ENCODE assay signal across 26 cellular contexts in the genomic region with DNA sequence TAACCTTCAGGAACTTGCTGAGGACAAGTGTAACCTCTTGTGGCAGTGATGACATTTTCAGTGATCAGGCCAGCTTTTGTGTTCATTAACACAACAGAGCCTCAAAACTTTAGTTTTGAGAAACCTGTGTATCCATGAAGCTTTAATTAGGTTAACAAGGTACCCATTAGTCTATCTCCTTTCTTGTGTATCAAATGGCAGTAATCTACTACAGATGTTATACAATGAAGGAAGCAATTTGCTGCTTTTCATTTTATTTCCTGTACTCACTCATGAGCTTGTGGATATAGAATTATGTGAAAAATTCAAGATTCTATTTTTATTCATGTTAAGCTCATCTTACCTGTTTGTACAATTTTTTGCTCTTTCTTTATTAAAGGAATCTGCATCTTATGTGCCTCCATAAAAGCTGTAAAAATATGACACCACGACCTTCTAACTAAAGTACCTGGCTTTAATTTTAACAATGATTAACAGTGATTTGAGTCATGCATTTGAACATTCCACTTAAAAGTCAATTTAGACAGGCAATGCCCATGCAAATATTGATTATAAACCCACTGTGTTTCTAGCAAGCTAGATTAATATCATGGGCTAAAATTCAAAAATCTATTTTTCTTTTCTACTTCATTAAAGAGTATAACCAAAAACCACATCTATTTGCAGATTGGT.
"Had no signal": no experiment of that assay in that cellular context is flagged by ENCODE, and none has a peak within 500 bp of the region (broad histone marks: within the 10 kb centered on the region; RNA-seq: fewer than 3 reads in every experiment).

No MANE protein-coding gene starts in this region.

- H3K4me3 Mint-ChIP-seq: activated CD4-positive, alpha-beta memory T cell treated with anti-CD3 and anti-CD28 coated beads, Interleukin-2, amount 10 ng/mL, durations not matched to agents 7 days and 5 days; activated naive CD4-positive, alpha-beta T cell treated with anti-CD3 and anti-CD28 coated beads for 36 hours; activated naive CD8-positive, alpha-beta T cell; activated T-helper 17 cell treated with anti-CD3 and anti-CD28 coated beads, Interleukin-2, amount 50 U/mL, for 72 hours; T-cell had no signal

- H3K4me1 Mint-ChIP-seq: activated CD4-positive, alpha-beta memory T cell treated with anti-CD3 and anti-CD28 coated beads, Interleukin-2, amount 10 ng/mL, durations not matched to agents 7 days and 5 days; activated T-helper 17 cell treated with anti-CD3 and anti-CD28 coated beads, Interleukin-2, amount 50 U/mL, for 72 hours; T-cell had no signal

- H3K27me3 Mint-ChIP-seq: activated CD4-positive, alpha-beta memory T cell treated with anti-CD3 and anti-CD28 coated beads, Interleukin-2, amount 10 ng/mL, durations not matched to agents 7 days and 5 days; activated naive CD8-positive, alpha-beta T cell; activated T-helper 17 cell treated with anti-CD3 and anti-CD28 coated beads, Interleukin-2, amount 50 U/mL, for 72 hours; T-cell had no signal

- H3K36me3 Mint-ChIP-seq: activated naive CD8-positive, alpha-beta T cell; T-cell had no signal

- H3K27ac ChIP-seq: brain microvascular endothelial cell, cardiac muscle cell, SJSA1, VCaP had no signal

- H3K27ac Mint-ChIP-seq: activated CD4-positive, alpha-beta memory T cell treated with anti-CD3 and anti-CD28 coated beads, Interleukin-2, amount 10 ng/mL, durations not matched to agents 7 days and 5 days; activated naive CD4-positive, alpha-beta T cell treated with anti-CD3 and anti-CD28 coated beads for 36 hours; activated naive CD8-positive, alpha-beta T cell; activated T-helper 17 cell treated with anti-CD3 and anti-CD28 coated beads, Interleukin-2, amount 50 U/mL, for 72 hours; T-cell had no signal

- H3K27me3 ChIP-seq: brain microvascular endothelial cell, cardiac muscle cell, SJSA1 had no signal

- H3K9me3 Mint-ChIP-seq: activated naive CD4-positive, alpha-beta T cell treated with anti-CD3 and anti-CD28 coated beads for 36 hours had no signal

- H3K9me3 ChIP-seq: SJSA1 had no signal

- ATAC-seq: activated T-helper 17 cell treated with anti-CD3 and anti-CD28 coated beads, Interleukin-2, amount 50 U/mL, for 72 hours; T-cell had no signal

- H3K36me3 ChIP-seq: brain microvascular endothelial cell, cardiac muscle cell, SJSA1 had no signal

- DNase-seq: activated CD4-positive, alpha-beta memory T cell treated with anti-CD3 and anti-CD28 coated beads, Interleukin-2, amount 10 ng/mL, durations not matched to agents 7 days and 5 days; activated CD4-positive, alpha-beta T cell treated with anti-CD3 and anti-CD28 coated beads, Interleukin-2, amount 50 U/mL, for 1 hour; activated CD4-positive, CD25-positive, alpha-beta regulatory T cell; activated gamma-delta T cell; activated naive CD4-positive, alpha-beta T cell treated with anti-CD3 and anti-CD28 coated beads for 36 hours; activated T-cell treated with anti-CD3 and anti-CD28 coated beads for 4 hours; activated T-cell treated with anti-CD3 and anti-CD28 coated beads, Interleukin-2, amount 50 U/mL, for 48 hours; amygdala; brain microvascular endothelial cell; Kasumi-1; KBM-7; NCI-H1048; NCI-H146; NCI-H187 treated with DMSO at 0.1 percent for 48 hours; NCI-H2081 treated with DMSO at 0.1 percent for 48 hours; NCI-H2171 treated with DMSO at 0.1 percent for 48 hours; NCI-H345; NCI-H510A; SHP77; T-cell; T-helper 2 cell had no signal

- H3K4me3 ChIP-seq: cardiac muscle cell, SJSA1 had no signal
